17 cellular contexts compared by ENCODE assay signal in genomic region chr10:58665361-58665760, GRCh38.
DNase-seq lines count a peak whose midpoint lies in the region; ATAC-seq and TF ChIP-seq lines count a peak whose summit lies in the region.
"Had no signal": no experiment of that assay in that cellular context is flagged by ENCODE, and none has a peak within 500 bp of the region (broad histone marks: within the 10 kb centered on the region; RNA-seq: fewer than 3 reads in every experiment).

No MANE protein-coding gene starts in this region.

- H3K27me3 ChIP-seq in RWPE2 (ENCODE audit: insufficient read depth, poor library complexity, severe bottlenecking), result no peaks in the 10 kb centered on the region
- H3K27me3 ChIP-seq in right lobe of liver, result no peaks in the 10 kb centered on the region
- no peaks in the 10 kb centered on the region for H3K27me3 ChIP-seq in transverse colon

- in situ Hi-C loops in transverse colon (cut with MboI; ENCODE audit: low pct_ligation_motif_present in 1 of 4, low pct_unique_long_range_greater_than_20kb in 1 of 4, low sequenced_read_pairs in 3 of 4), result no loop called here

- no peak for TF ChIP-seq EP300 in transverse colon (IDR thresholded peaks at IDR 0.05; ENCODE audit: low read depth)

- H3K4me3 ChIP-seq in RWPE2 (ENCODE audit: severe bottlenecking), result peak overlapping the region; percentile 33
- H3K4me3 ChIP-seq in epithelial cell of proximal tubule (ENCODE audit: low read depth, low read length), result peak overlapping the region; percentile 39
- peak overlapping the region in 2 of 3 donors; percentile 42 to 51 for H3K4me3 ChIP-seq in right lobe of liver
- peak overlapping the region in 3 of 4 donors; percentile 4 to 38 (median 30) for H3K4me3 ChIP-seq in transverse colon
- H3K4me3 ChIP-seq: SK-N-MC had no signal

- H3K4me1 ChIP-seq in RWPE2 (ENCODE audit: insufficient read depth, poor library complexity, severe bottlenecking), result peaks cover 30% of the 10 kb centered on the region
- H3K4me1 ChIP-seq in right lobe of liver, result peaks cover 0 to 13% (median 4%) of the 10 kb centered on the region in 4 donors
- H3K4me1 ChIP-seq in transverse colon, result peaks cover 0 to 3% (median 0%) of the 10 kb centered on the region in 4 donors

- peaks cover 7% of the 10 kb centered on the region for H3K9me3 ChIP-seq in RWPE2 (ENCODE audit: severe bottlenecking)
- H3K9me3 ChIP-seq in right lobe of liver, result peaks cover 0 to 6% (median 0%) of the 10 kb centered on the region in 4 donors
- peaks cover 0 to 8% of the 10 kb centered on the region in 2 donors for H3K9me3 ChIP-seq in transverse colon

- H3K27ac ChIP-seq in RWPE2 (ENCODE audit: poor library complexity, severe bottlenecking) (peak overlapping the region; percentile 44), right lobe of liver (peak overlapping the region; percentile 30 to 81 (median 77)), transverse colon (peak overlapping the region in 3 of 4 donors; percentile 20 to 45 (median 39))
- H3K27ac ChIP-seq: SK-N-MC had no signal

- intact Hi-C loops in right lobe of liver (cut with DNase I) (no loop called here), transverse colon (cut with DNase I; ENCODE audit: low total_unique reads) (no loop called here)

- H3K36me3 ChIP-seq in RWPE2 (ENCODE audit: low read depth) (no peaks in the 10 kb centered on the region), right lobe of liver (no peaks in the 10 kb centered on the region), transverse colon (no peaks in the 10 kb centered on the region)

- no peak for DNase-seq in RWPE2 (ENCODE audit: low spot score)
- no peak for DNase-seq in epithelial cell of proximal tubule (ENCODE audit: low read depth)
- DNase-seq in right lobe of liver, result no peak
- DNase-seq in transverse colon, result no peak
- DNase-seq in ecto neural progenitor cell (ENCODE audit: low spot score), result no peak
- no peak for DNase-seq in NCI-H1436 treated with DMSO at 0.1 percent for 48 hours (lab: John Stamatoyannopoulos, UW)
- no peak for DNase-seq in NCI-H510A treated with DMSO at 0.1 percent for 48 hours (lab: John Stamatoyannopoulos, UW)
- DNase-seq: cerebellar nuclear complex; foreskin melanocyte; Kasumi-1; NCI-H1417 treated with DMSO at 0.1 percent for 48 hours; posterior cingulate gyrus; stimulated activated CD4-positive, alpha-beta T cell treated with anti-CD3 and anti-CD28 coated beads, Interleukin-4, amount 100 ng/mL, for 24 hours; T1000 had no signal

- WGBS in right lobe of liver (ENCODE audit: insufficient coverage, low coverage, low lambda C conversion rate, missing lambda C conversion rate), result 25% methylated on average over 3 of the region's 3 CpGs
- 32 to 49% methylated on average over 3 of the region's 3 CpGs for WGBS in transverse colon (ENCODE audit: low coverage in 1 of 2), 2 donors

- TF ChIP-seq POLR2A in right lobe of liver (IDR thresholded peaks at IDR 0.05) (no peak), transverse colon (IDR thresholded peaks at IDR 0.05) (no peak)

- no peak for ATAC-seq in RWPE2 (ENCODE audit: low read depth)
- peak; percentile 17 to 41 (median 32) for ATAC-seq in right lobe of liver
- ATAC-seq: naive thymus-derived CD4-positive, alpha-beta T cell; Panc1 had no signal

- TF ChIP-seq CTCF in RWPE2 (IDR thresholded peaks at IDR 0.05; ENCODE audit: poor library complexity, severe bottlenecking) (no peak), epithelial cell of proximal tubule (conservative IDR thresholded peaks at IDR 0.05; ENCODE audit: low read depth, low read length) (no peak), right lobe of liver (IDR thresholded peaks at IDR 0.05) (no peak), transverse colon (IDR thresholded peaks at IDR 0.05) (no peak)
